Comparison of ENCODE assay signal across 9 cellular contexts in genomic region chr7:55066479-55066878, GRCh38. TPM values are rescaled to one million over a fixed set of nuclear protein-coding genes. Genes with fewer than 3 reads are reported as not detected.
DNase-seq lines count a peak whose midpoint lies in the region; ATAC-seq and TF ChIP-seq lines count a peak whose summit lies in the region.
"Had no signal": no experiment of that assay in that cellular context is flagged by ENCODE, and none has a peak within 500 bp of the region (broad histone marks: within the 10 kb centered on the region; RNA-seq: fewer than 3 reads in every experiment).

No MANE protein-coding gene starts in this region.

- WGBS in mammary epithelial cell (ENCODE audit: low coverage, missing lambda C conversion rate): 16% methylated on average over 6 of the region's 6 CpGs
- WGBS in mesendoderm (ENCODE audit: extremely low coverage, insufficient coverage, low lambda C conversion rate): no CpG with 5 or more reads among the region's 6 CpGs

- no peak overlapping the region for H2AFZ ChIP-seq in mammary epithelial cell (ENCODE audit: low read depth, low read length)

- TF ChIP-seq RAD21 in Ishikawa (IDR thresholded peaks at IDR 0.05; ENCODE audit: low read depth): 0 out of 2 replicates have a peak, but pooled peaks have one; percentile 12

- intact Hi-C loops in mammary epithelial cell (cut with micrococcal nuclease): loop anchor here (5.0 kb wide), 1 partner anchor 279 kb away; no protein-coding TSS in a partner anchor
- intact Hi-C loops in tibial artery (cut with DNase I; ENCODE audit: low total_unique reads): loop anchor here (5.0 kb wide), 1 partner anchor 44 kb away; no protein-coding TSS in a partner anchor

- H3K4ac ChIP-seq in mesendoderm (ENCODE audit: low read depth, low read length): no peak overlapping the region

- H3K27me3 ChIP-seq in mammary epithelial cell (ENCODE audit: insufficient read depth, low read length) (no peaks in the 10 kb centered on the region), mesendoderm (ENCODE audit: insufficient read depth, low read length, poor library complexity) (no peaks in the 10 kb centered on the region), tibial artery (no peaks in the 10 kb centered on the region)

- H3K79me1 ChIP-seq in mesendoderm (ENCODE audit: low read length): no peaks in the 10 kb centered on the region

- H3K4me1 ChIP-seq in mammary epithelial cell (ENCODE audit: insufficient read depth, low read length) (peaks cover 75% of the 10 kb centered on the region), mesendoderm (ENCODE audit: control insufficient read depth, low read depth, low read length) (peaks cover 4% of the 10 kb centered on the region), tibial artery (peaks cover 0 to 55% (median 31%) of the 10 kb centered on the region in 4 donors)

- no TSS peak for BruUV-seq in mammary epithelial cell (replicated peaks; lab: Mats Ljungman, UMichigan)

- H3K9ac ChIP-seq in mammary epithelial cell (ENCODE audit: insufficient read depth, low read length) (peak overlapping the region; percentile 75), mesendoderm (ENCODE audit: low read length) (no peak overlapping the region)

- H3K27ac ChIP-seq in mammary epithelial cell (ENCODE audit: insufficient read depth, low read depth, low read length): peak overlapping the region; percentile 97
- no peak overlapping the region for H3K27ac ChIP-seq in mesendoderm (ENCODE audit: low read depth, low read length)
- peak overlapping the region; percentile 37 to 76 for H3K27ac ChIP-seq in tibial artery

- H3K36me3 ChIP-seq in mammary epithelial cell (ENCODE audit: insufficient read depth, low read length) (peaks cover 30% of the 10 kb centered on the region), mesendoderm (ENCODE audit: control insufficient read depth, insufficient read depth, low read length) (no peaks in the 10 kb centered on the region), tibial artery (no peaks in the 10 kb centered on the region)

- no peak overlapping the region for H2BK120ac ChIP-seq in mesendoderm (ENCODE audit: low read depth, low read length)

- H2BK5ac ChIP-seq in mesendoderm (ENCODE audit: low read length): no peak overlapping the region

- TF ChIP-seq EP300 in Ishikawa (IDR thresholded peaks at IDR 0.05; ENCODE audit: borderline replicate concordance): no peak

- H3K9me3 ChIP-seq in mammary epithelial cell (replicated peaks; ENCODE audit: insufficient read depth, low read length) (no peaks in the 10 kb centered on the region), tibial artery (no peaks in the 10 kb centered on the region)

- in situ Hi-C loops in mammary epithelial cell (cut with MboI; ENCODE audit: low sequenced_read_pairs in 2 of 2): no loop called here

- H2BK15ac ChIP-seq in mesendoderm (replicated peaks; ENCODE audit: low read depth): no peak overlapping the region

- peak overlapping the region; percentile 58 for H3K4me2 ChIP-seq in mammary epithelial cell (ENCODE audit: insufficient read depth, low read depth, low read length)
- H3K4me2 ChIP-seq in mesendoderm (ENCODE audit: low read length): no peak overlapping the region

- CTCF ChIA-PET in mammary epithelial cell (lab: Charles Lee; ENCODE audit: low non-redundant PET): no interaction called here

- DNase-seq in mammary epithelial cell (no peak), mesendoderm (peak; percentile 82), tibial artery (no peak), T-helper 1 cell (no peak)
- no peak for DNase-seq in activated CD4-positive, alpha-beta T cell treated with anti-CD3 and anti-CD28 coated beads, Interleukin-2, amount 50 U/mL, for 1 hour
- DNase-seq: NCI-H446 had no signal

- no peak overlapping the region for H3K18ac ChIP-seq in mesendoderm (ENCODE audit: low read length)

- H3K79me2 ChIP-seq in mammary epithelial cell (ENCODE audit: insufficient read depth, low read length) (peaks cover 87% of the 10 kb centered on the region), mesendoderm (ENCODE audit: control insufficient read depth, insufficient read depth, low read length) (no peaks in the 10 kb centered on the region)

- H3K4me3 ChIP-seq in mammary epithelial cell (replicated peaks in 1 of 3; ENCODE audit: insufficient read depth in 1 of 3, low read depth in 2 of 3, low read length in 3 of 3): no peak overlapping the region
- H3K4me3 ChIP-seq in mesendoderm (ENCODE audit: low read length): no peak overlapping the region
- H3K4me3 ChIP-seq in tibial artery: no peak overlapping the region

- no peak overlapping the region for H3K23ac ChIP-seq in mesendoderm (ENCODE audit: low read length)

- H4K8ac ChIP-seq in mesendoderm (ENCODE audit: low read depth, low read length): no peak overlapping the region

- dilution Hi-C loops in mammary epithelial cell (cut with HindIII; ENCODE audit: low sequenced_read_pairs): loop anchor here (5.0 kb wide), 2 partner anchors 44 to 81 kb away; no protein-coding TSS in a partner anchor

- H4K20me1 ChIP-seq in mammary epithelial cell (ENCODE audit: insufficient read depth, low read length): no peaks in the 10 kb centered on the region

- no peak overlapping the region for H4K5ac ChIP-seq in mesendoderm (ENCODE audit: low read length)

- no peak for ATAC-seq in GM18858 (IDR thresholded peaks at IDR 0.05; ENCODE audit: unreplicated experiment)
- no peak for ATAC-seq in HG02885 (IDR thresholded peaks at IDR 0.05; ENCODE audit: poor library complexity, unreplicated experiment)

- TF ChIP-seq CTCF in mammary epithelial cell (conservative IDR thresholded peaks at IDR 0.05 in 1 of 2, IDR thresholded peaks at IDR 0.05 in 1 of 2; ENCODE audit: extremely low read depth in 1 of 2, insufficient read depth in 1 of 2, low read depth in 1 of 2, low read length in 2 of 2) (no peak), tibial artery (IDR thresholded peaks at IDR 0.05) (no peak)

- H2AK5ac ChIP-seq in mesendoderm (ENCODE audit: low read length): no peak overlapping the region

- no peak overlapping the region for H3K56ac ChIP-seq in mesendoderm (ENCODE audit: low read length)

TF ChIP-seq in Ishikawa, 13 proteins besides CTCF, POLR2A, EP300 and RAD21:
- TF ChIP-seq TCF12 (IDR thresholded peaks at IDR 0.05; ENCODE audit: low read depth): no peak

RNA-seq across cellular contexts. Expression of gene EGFR, which starts 47.7 kb away (rescaled TPM):
- 100 to 1,000 TPM; 304 to 534 TPM for total RNA-seq in mammary epithelial cell
- 169 TPM for polyA plus RNA-seq in mammary epithelial cell
- 379 TPM for polyA minus RNA-seq in mammary epithelial cell
- polyA plus RNA-seq in mesendoderm (2013, experiment 1 of 2): 1.1 TPM
- polyA plus RNA-seq in mesendoderm (2013, experiment 2 of 2): 1.0 TPM
